In the genomic region with DNA sequence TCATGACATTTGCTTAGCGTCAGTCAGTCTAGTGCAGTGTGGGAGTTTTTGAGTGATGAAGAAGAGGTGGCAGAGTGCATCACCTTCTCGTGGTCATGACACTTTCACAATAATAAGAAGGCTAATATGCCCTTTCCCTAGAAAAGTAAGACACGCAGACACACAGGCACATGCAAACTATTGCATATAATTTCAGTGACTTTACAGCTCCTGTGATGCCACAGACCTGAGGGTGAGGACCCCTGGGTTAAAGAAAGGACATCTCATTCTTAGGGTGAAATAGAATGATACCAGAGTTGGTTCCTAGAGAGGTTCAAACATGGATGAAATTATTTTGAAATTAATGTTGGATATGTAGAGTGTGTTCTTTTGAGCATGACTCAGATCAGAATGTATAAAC, we compare ENCODE assay signal across 7 cellular contexts.
"Had no signal": no experiment of that assay in that cellular context is flagged by ENCODE, and none has a peak within 500 bp of the region (broad histone marks: within the 10 kb centered on the region; RNA-seq: fewer than 3 reads in every experiment).

No MANE protein-coding gene starts in this region.

- H3K27ac ChIP-seq: HL-60 had no signal

- FAIRE-seq: HepG2, HTR-8/SVneo had no signal

- H3K4me1 Mint-ChIP-seq: IgD-negative memory B cell had no signal

- H3K36me3 Mint-ChIP-seq: IgD-negative memory B cell had no signal

- DNase-seq: IMR-90, KBM-7, KG1 had no signal

- H3K4me3 Mint-ChIP-seq: IgD-negative memory B cell had no signal

- H3K27ac Mint-ChIP-seq: IgD-negative memory B cell had no signal

- H3K27me3 Mint-ChIP-seq: IgD-negative memory B cell had no signal

- ATAC-seq: HepG2 had no signal
